In genomic region chr22:43998865-43999264, GRCh38 we compare ENCODE assay signal across 22 cellular contexts. TPM values are rescaled to one million over a fixed set of nuclear protein-coding genes. Genes with fewer than 3 reads are reported as not detected.
A peak's percentile ranks its signal among the peaks of the same experiment; 100 is the strongest.
DNase-seq lines count a peak whose midpoint lies in the region; ATAC-seq and TF ChIP-seq lines count a peak whose summit lies in the region.
"Had no signal": no experiment of that assay in that cellular context is flagged by ENCODE, and none has a peak within 500 bp of the region (broad histone marks: within the 10 kb centered on the region; RNA-seq: fewer than 3 reads in every experiment).

No MANE protein-coding gene starts in this region.

- H3K36me3 Mint-ChIP-seq in activated naive CD4-positive, alpha-beta T cell treated with anti-CD3 and anti-CD28 coated beads, Interleukin-2, amount 10 ng/mL, durations not matched to agents 7 days and 5 days: peaks cover 34% of the 10 kb centered on the region
- H3K36me3 Mint-ChIP-seq in nephron progenitor cell (ENCODE audit: low read depth): peaks cover 63% of the 10 kb centered on the region

- CTCF ChIA-PET in activated naive CD4-positive, alpha-beta T cell treated with anti-CD3 and anti-CD28 coated beads, Interleukin-2, amount 10 ng/mL, durations not matched to agents 7 days and 5 days (lab: Charles Lee): interaction anchor here (1.7 kb wide), 1 partner anchor 86 kb away, joined by 4 read pairs; no protein-coding TSS in a partner anchor

- H3K4me3 Mint-ChIP-seq in activated naive CD4-positive, alpha-beta T cell treated with anti-CD3 and anti-CD28 coated beads, Interleukin-2, amount 10 ng/mL, durations not matched to agents 7 days and 5 days: no peak overlapping the region
- H3K4me3 Mint-ChIP-seq in nephron progenitor cell: no peak overlapping the region
- H3K4me3 Mint-ChIP-seq: B cell had no signal

- intact Hi-C loops in left ventricle myocardium superior (cut with micrococcal nuclease): loop anchor here (5.0 to 10.0 kb wide), 2 partner anchors 83 to 626 kb away; no protein-coding TSS in a partner anchor

- H3K9me3 Mint-ChIP-seq in activated naive CD4-positive, alpha-beta T cell treated with anti-CD3 and anti-CD28 coated beads, Interleukin-2, amount 10 ng/mL, durations not matched to agents 7 days and 5 days: no peaks in the 10 kb centered on the region
- no peaks in the 10 kb centered on the region for H3K9me3 Mint-ChIP-seq in nephron progenitor cell
- H3K9me3 Mint-ChIP-seq: CD4-positive, CD25-positive, alpha-beta regulatory T cell; IgD-negative memory B cell had no signal

- no peaks in the 10 kb centered on the region for H3K27me3 Mint-ChIP-seq in activated naive CD4-positive, alpha-beta T cell treated with anti-CD3 and anti-CD28 coated beads, Interleukin-2, amount 10 ng/mL, durations not matched to agents 7 days and 5 days
- no peaks in the 10 kb centered on the region for H3K27me3 Mint-ChIP-seq in nephron progenitor cell (ENCODE audit: low read depth, poor library complexity)
- H3K27me3 Mint-ChIP-seq: B cell; CD4-positive, CD25-positive, alpha-beta regulatory T cell; IgD-negative memory B cell had no signal

- H3K4me1 Mint-ChIP-seq in activated naive CD4-positive, alpha-beta T cell treated with anti-CD3 and anti-CD28 coated beads, Interleukin-2, amount 10 ng/mL, durations not matched to agents 7 days and 5 days: peaks cover 27% of the 10 kb centered on the region
- H3K4me1 Mint-ChIP-seq in nephron progenitor cell: peaks cover 77% of the 10 kb centered on the region

- DNase-seq in activated naive CD4-positive, alpha-beta T cell treated with anti-CD3 and anti-CD28 coated beads, Interleukin-2, amount 10 ng/mL, durations not matched to agents 7 days and 5 days: no peak
- DNase-seq in activated naive CD4-positive, alpha-beta T cell treated with anti-CD3 and anti-CD28 coated beads, Interleukin-2, amount 50 U/mL, for 16 hours: no peak
- DNase-seq in left ventricle myocardium superior (peak; percentile 59), nephron progenitor cell (no peak), CD1c-positive myeloid dendritic cell (ENCODE audit: extremely low spot score) (no peak), anterior cingulate cortex (lab: John Stamatoyannopoulos, UW) (no peak), NCI-H82 treated with DMSO at 0.1 percent for 48 hours (lab: John Stamatoyannopoulos, UW; ENCODE audit: unreplicated experiment) (no peak)
- DNase-seq in activated naive CD4-positive, alpha-beta T cell (lab: John Stamatoyannopoulos, UW): no peak
- DNase-seq: 8988T; Caco-2; CD4-positive, CD25-positive, alpha-beta regulatory T cell; GM23248; HCEC 1CT; Karpas-422; NCI-H1417 treated with DMSO at 0.1 percent for 48 hours; NCI-H1930; NCI-H345; NCI-H524 treated with DMSO at 0.1 percent for 48 hours; PC-3; RPMI8226 had no signal

- peak overlapping the region; percentile 37 for H3K27ac Mint-ChIP-seq in activated naive CD4-positive, alpha-beta T cell treated with anti-CD3 and anti-CD28 coated beads, Interleukin-2, amount 10 ng/mL, durations not matched to agents 7 days and 5 days
- H3K27ac Mint-ChIP-seq in nephron progenitor cell: peak overlapping the region; percentile 68
- H3K27ac Mint-ChIP-seq: B cell had no signal

- peak; percentile 93 for ATAC-seq in left ventricle myocardium superior
- ATAC-seq: PC-3 had no signal

- no peak for TF ChIP-seq CTCF in nephron progenitor cell (IDR thresholded peaks at IDR 0.05)

RNA-seq across cellular contexts. Expression of gene PARVB, which starts 25.2 kb away (rescaled TPM):
- 183 TPM for total RNA-seq in left ventricle myocardium superior

RNA-seq across cellular contexts. Expression of gene SAMM50, which starts 43.6 kb away (rescaled TPM):
- 79.8 TPM for total RNA-seq in left ventricle myocardium superior
